10 cellular contexts compared by ENCODE assay signal in the genomic region with DNA sequence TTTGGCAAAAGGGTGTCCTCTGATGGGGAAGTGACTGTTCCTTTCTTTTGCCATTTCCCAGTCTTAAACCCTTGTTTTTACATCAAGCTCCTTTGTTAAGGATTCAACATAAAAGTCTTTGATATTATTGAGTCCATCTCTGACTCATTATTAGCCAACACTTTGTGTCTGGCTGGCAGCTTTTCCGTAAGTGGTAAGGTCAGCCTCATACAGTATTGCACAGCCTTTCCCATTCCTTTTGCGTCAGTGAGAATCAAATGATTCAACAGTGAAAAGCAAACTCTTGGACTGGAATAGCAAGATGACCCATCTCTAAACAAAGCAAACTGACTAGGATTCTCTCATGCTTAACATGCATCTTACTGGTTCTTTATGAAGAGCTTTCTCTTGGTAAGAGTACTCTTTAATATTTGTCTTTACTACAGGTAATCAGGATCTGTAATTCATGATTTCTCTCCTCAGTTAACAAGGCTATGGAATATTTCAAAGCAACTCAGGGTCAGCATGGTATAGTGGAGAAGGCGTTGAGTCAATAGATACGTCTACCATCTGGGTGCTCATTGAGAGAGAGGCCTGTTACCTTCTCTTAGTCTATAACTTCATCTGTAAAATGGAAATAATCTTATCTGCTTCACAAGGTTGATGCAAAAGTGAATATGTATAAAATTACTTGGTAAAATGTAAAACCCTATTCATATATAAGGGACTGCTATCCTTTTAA.
A peak's percentile ranks its signal among the peaks of the same experiment; 100 is the strongest.
DNase-seq lines count a peak whose midpoint lies in the region; ATAC-seq and TF ChIP-seq lines count a peak whose summit lies in the region.
"Had no signal": no experiment of that assay in that cellular context is flagged by ENCODE, and none has a peak within 500 bp of the region (broad histone marks: within the 10 kb centered on the region; RNA-seq: fewer than 3 reads in every experiment).

No MANE protein-coding gene starts in this region.

- DNase-seq in HL-60 (ENCODE audit: low read depth in 1 of 2, low spot score in 1 of 2) = peak in 1 of 2 experiments; percentile 10
- peak; percentile 91 for DNase-seq in adipocyte (ENCODE audit: low read depth)
- DNase-seq in heart right ventricle = peak in 1 of 2 donors; percentile 12
- DNase-seq in stromal cell of bone marrow (ENCODE audit: low read depth) = peak; percentile 99
- DNase-seq in activated CD8-positive, alpha-beta memory T cell treated with anti-CD3 and anti-CD28 coated beads for 24 hours = no peak
- no peak for DNase-seq in hypothalamus (lab: John Stamatoyannopoulos, UW)
- DNase-seq in mesothelial cell of epicardium (ENCODE audit: low spot score in 2 of 2, unreplicated experiment in 2 of 2) = no peak
- DNase-seq: KG1, midbrain had no signal

- ATAC-seq in heart right ventricle (peak in 7 of 8 donors; percentile 24 to 86 (median 65)), GM18511 (IDR thresholded peaks at IDR 0.05; ENCODE audit: unreplicated experiment) (no peak)

- H3K27ac Mint-ChIP-seq in mesothelial cell of epicardium = no peak overlapping the region

- peaks cover 40% of the 10 kb centered on the region for H3K4me1 Mint-ChIP-seq in mesothelial cell of epicardium

- TF ChIP-seq CTCF in HL-60 (IDR thresholded peaks at IDR 0.05; ENCODE audit: insufficient read depth, low read length) = no peak
- TF ChIP-seq CTCF in heart right ventricle (IDR thresholded peaks at IDR 0.05) = no peak
- TF ChIP-seq CTCF in mesothelial cell of epicardium (IDR thresholded peaks at IDR 0.05; ENCODE audit: unreplicated experiment) = no peak

- no peaks in the 10 kb centered on the region for H3K27me3 Mint-ChIP-seq in mesothelial cell of epicardium (ENCODE audit: low read depth)

- H3K36me3 ChIP-seq in adipocyte (ENCODE audit: control insufficient read depth, insufficient read depth, low read length, severe bottlenecking) (no peaks in the 10 kb centered on the region), heart right ventricle (peaks cover 0 to 3% (median 0%) of the 10 kb centered on the region in 9 donors)

- no peaks in the 10 kb centered on the region for H3K9me3 ChIP-seq in adipocyte (ENCODE audit: control insufficient read depth, low read length)
- peaks cover 0 to under 1% (median 0%) of the 10 kb centered on the region in 11 donors for H3K9me3 ChIP-seq in heart right ventricle

- 83 to 91% methylated on average over 4 of the region's 4 CpGs for WGBS in heart right ventricle, 2 donors

- intact Hi-C loops in heart right ventricle (cut with DNase I) = no loop called here

- no peaks in the 10 kb centered on the region for H3K9me3 Mint-ChIP-seq in mesothelial cell of epicardium

- peaks cover 29% of the 10 kb centered on the region for H3K36me3 Mint-ChIP-seq in mesothelial cell of epicardium

- H3K4me1 ChIP-seq in adipocyte (ENCODE audit: control insufficient read depth, insufficient read depth, low read length) (peaks cover 13% of the 10 kb centered on the region), heart right ventricle (peaks cover 0 to 26% (median 11%) of the 10 kb centered on the region in 9 donors)

- H3K9ac ChIP-seq in adipocyte (ENCODE audit: low read length) = no peak overlapping the region

- no peak overlapping the region for H3K4me3 Mint-ChIP-seq in mesothelial cell of epicardium

- H3K4me3 ChIP-seq in HL-60 (replicated peaks; ENCODE audit: insufficient read depth, low read length) (no peak overlapping the region), adipocyte (ENCODE audit: low read length) (peak overlapping the region; percentile 10), heart right ventricle (no peak overlapping the region)

- peak overlapping the region; percentile 23 for H3K27ac ChIP-seq in HL-60 (replicated peaks)
- peak overlapping the region in 2 of 10 donors; percentile 7 to 74 for H3K27ac ChIP-seq in heart right ventricle

- H3K27me3 ChIP-seq in HL-60 (ENCODE audit: insufficient read depth, poor library complexity, severe bottlenecking) = no peaks in the 10 kb centered on the region
- no peaks in the 10 kb centered on the region for H3K27me3 ChIP-seq in adipocyte (replicated peaks; ENCODE audit: control insufficient read depth, insufficient read depth, low read length)
- no peaks in the 10 kb centered on the region for H3K27me3 ChIP-seq in heart right ventricle

Comparison
In these comparisons a context has a peak if more than half of its experiments do, and no peak if none do; other contexts are left out.
1. DNase-seq: peak in adipocyte (single experiment) and stromal cell of bone marrow (single experiment); none in activated CD8-positive, alpha-beta memory T cell treated with anti-CD3 and anti-CD28 coated beads for 24 hours (single experiment), hypothalamus (0 of 51) and mesothelial cell of epicardium (0 of 2).